In genomic region chr20:51309128-51309527, GRCh38 we compare ENCODE assay signal across 2 cellular contexts.
A peak's percentile ranks its signal among the peaks of the same experiment; 100 is the strongest.
TF ChIP-seq lines count a peak whose summit lies in the region.

No MANE protein-coding gene starts in this region.

TF ChIP-seq in A549, 52 proteins besides CTCF, POLR2A, EP300 and RAD21:
- TF ChIP-seq E2F6 (IDR thresholded peaks at IDR 0.05; ENCODE audit: borderline replicate concordance, low read depth) (no peak), HDAC2 (IDR thresholded peaks at IDR 0.05) (no peak), NPAS2 (CRISPR knock-in tag; IDR thresholded peaks at IDR 0.05; ENCODE audit: borderline replicate concordance) (no peak), FOSB (CRISPR knock-in tag; IDR thresholded peaks at IDR 0.05) (no peak), CHD2 (IDR thresholded peaks at IDR 0.05; ENCODE audit: low read length, partially characterized antibody) (no peak), RFX5 (IDR thresholded peaks at IDR 0.05) (no peak), SREBF2 (IDR thresholded peaks at IDR 0.05) (no peak), TP53 (CRISPR knock-in tag; IDR thresholded peaks at IDR 0.05) (no peak), ZC3H11A (IDR thresholded peaks at IDR 0.05) (no peak), BHLHE40 (IDR thresholded peaks at IDR 0.05; ENCODE audit: low read depth, low read length) (no peak), PHF8 (IDR thresholded peaks at IDR 0.05; ENCODE audit: borderline replicate concordance, low read depth) (no peak), CBX2 (IDR thresholded peaks at IDR 0.05; ENCODE audit: borderline replicate concordance, low read depth) (no peak), ZSCAN20 (CRISPR knock-in tag; IDR thresholded peaks at IDR 0.05) (no peak), TFCP2L1 (CRISPR knock-in tag; IDR thresholded peaks at IDR 0.05) (no peak), ZFP36 (IDR thresholded peaks at IDR 0.05; ENCODE audit: borderline replicate concordance, partially characterized antibody) (no peak), REST (IDR thresholded peaks at IDR 0.05) (no peak), GATA3 (IDR thresholded peaks at IDR 0.05; ENCODE audit: borderline replicate concordance) (no peak)

TF ChIP-seq in K562, 482 proteins besides CTCF, POLR2A, EP300 and RAD21:
- TF ChIP-seq ZBTB17 (CRISPR knock-in tag; IDR thresholded peaks at IDR 0.05) (no peak), ZBTB40 (IDR thresholded peaks at IDR 0.05) (peak; percentile 88), ZBTB40 (CRISPR knock-in tag; IDR thresholded peaks at IDR 0.05) (peak; percentile 74)
